Comparison of ENCODE assay signal across 13 cellular contexts in genomic region chr14:95490727-95491451, GRCh38. TPM values are rescaled to one million over a fixed set of nuclear protein-coding genes. Genes with fewer than 3 reads are reported as not detected.
DNase-seq lines count a peak whose midpoint lies in the region; ATAC-seq and TF ChIP-seq lines count a peak whose summit lies in the region.
"Had no signal": no experiment of that assay in that cellular context is flagged by ENCODE, and none has a peak within 500 bp of the region (broad histone marks: within the 10 kb centered on the region; RNA-seq: fewer than 3 reads in every experiment).

No MANE protein-coding gene starts in this region.

- 64 to 100% methylated on average over 1 to 10 of the region's 10 CpGs for WGBS in transverse colon (ENCODE audit: low coverage in 1 of 2), 2 donors

- TF ChIP-seq CTCF in transverse colon (IDR thresholded peaks at IDR 0.05), result peak in 1 of 5 experiments; percentile 55

- no peaks in the 10 kb centered on the region for H3K27me3 ChIP-seq in transverse colon

- H3K27me3 Mint-ChIP-seq in activated T-cell treated with anti-CD3 and anti-CD28 coated beads, Interleukin-2, amount 50 U/mL, for 24 hours, result no peaks in the 10 kb centered on the region
- H3K27me3 Mint-ChIP-seq in dendritic cell treated with granulocyte-macrophage colony-stimulating factor and Interleukin-4, amounts not matched to agents 40 ng/mL and 50 ng/mL, for 4 days, result no peaks in the 10 kb centered on the region
- H3K27me3 Mint-ChIP-seq: activated B cell treated with CpG ODN at 0.5 μM for 24 hours had no signal

- no peak for TF ChIP-seq POLR2A in transverse colon (IDR thresholded peaks at IDR 0.05)

- no peak overlapping the region for H3K4me3 Mint-ChIP-seq in activated T-cell treated with anti-CD3 and anti-CD28 coated beads, Interleukin-2, amount 50 U/mL, for 24 hours
- no peak overlapping the region for H3K4me3 Mint-ChIP-seq in dendritic cell treated with granulocyte-macrophage colony-stimulating factor and Interleukin-4, amounts not matched to agents 40 ng/mL and 50 ng/mL, for 4 days
- H3K4me3 Mint-ChIP-seq: activated B cell treated with CpG ODN at 0.5 μM for 24 hours had no signal

- H3K4me1 ChIP-seq in transverse colon, result peaks cover 35 to 62% (median 51%) of the 10 kb centered on the region in 4 donors

- TF ChIP-seq EP300 in transverse colon (IDR thresholded peaks at IDR 0.05; ENCODE audit: low read depth), result no peak

- no peaks in the 10 kb centered on the region for H3K9me3 ChIP-seq in transverse colon

- H3K27ac ChIP-seq in transverse colon, result peak overlapping the region; percentile 61 to 79 (median 78)

- peaks cover 52% of the 10 kb centered on the region for H3K4me1 Mint-ChIP-seq in activated T-cell treated with anti-CD3 and anti-CD28 coated beads, Interleukin-2, amount 50 U/mL, for 24 hours (ENCODE audit: low read depth)
- H3K4me1 Mint-ChIP-seq in dendritic cell treated with granulocyte-macrophage colony-stimulating factor and Interleukin-4, amounts not matched to agents 40 ng/mL and 50 ng/mL, for 4 days (ENCODE audit: low read depth), result peaks cover 78% of the 10 kb centered on the region

- no peak overlapping the region for H3K4me3 ChIP-seq in transverse colon

- ATAC-seq in left colon (peak; percentile 81), GM21737 (IDR thresholded peaks at IDR 0.05; ENCODE audit: unreplicated experiment) (no peak)

- H3K9me3 Mint-ChIP-seq in activated T-cell treated with anti-CD3 and anti-CD28 coated beads, Interleukin-2, amount 50 U/mL, for 24 hours, result no peaks in the 10 kb centered on the region
- H3K9me3 Mint-ChIP-seq in dendritic cell treated with granulocyte-macrophage colony-stimulating factor and Interleukin-4, amounts not matched to agents 40 ng/mL and 50 ng/mL, for 4 days, result no peaks in the 10 kb centered on the region
- H3K9me3 Mint-ChIP-seq: activated B cell treated with CpG ODN at 0.5 μM for 24 hours had no signal

- intact Hi-C loops in dendritic cell treated with granulocyte-macrophage colony-stimulating factor and Interleukin-4, amounts not matched to agents 40 ng/mL and 50 ng/mL, for 4 days (cut with micrococcal nuclease), result no loop called here
- intact Hi-C loops in left colon (cut with DNase I, micrococcal nuclease), result no loop called here
- intact Hi-C loops in transverse colon (cut with DNase I; ENCODE audit: low total_unique reads), result no loop called here

- peaks cover 28% of the 10 kb centered on the region for H3K36me3 Mint-ChIP-seq in activated T-cell treated with anti-CD3 and anti-CD28 coated beads, Interleukin-2, amount 50 U/mL, for 24 hours (ENCODE audit: low read depth)
- peaks cover 43% of the 10 kb centered on the region for H3K36me3 Mint-ChIP-seq in dendritic cell treated with granulocyte-macrophage colony-stimulating factor and Interleukin-4, amounts not matched to agents 40 ng/mL and 50 ng/mL, for 4 days (ENCODE audit: low read depth)

- H3K27ac Mint-ChIP-seq in activated T-cell treated with anti-CD3 and anti-CD28 coated beads, Interleukin-2, amount 50 U/mL, for 24 hours, result peak overlapping the region; percentile 45
- H3K27ac Mint-ChIP-seq in dendritic cell treated with granulocyte-macrophage colony-stimulating factor and Interleukin-4, amounts not matched to agents 40 ng/mL and 50 ng/mL, for 4 days, result peak overlapping the region; percentile 0
- H3K27ac Mint-ChIP-seq: activated B cell treated with CpG ODN at 0.5 μM for 24 hours had no signal

- DNase-seq in activated T-cell treated with anti-CD3 and anti-CD28 coated beads, Interleukin-2, amount 50 U/mL, for 24 hours, result no peak
- no peak for DNase-seq in activated T-cell treated with anti-CD3 and anti-CD28 coated beads for 4 hours
- DNase-seq in left colon, result peak; percentile 71 to 85
- DNase-seq in transverse colon, result peak; percentile 76
- no peak for DNase-seq in UCSD-AML1 (lab: John Stamatoyannopoulos, UW; ENCODE audit: unreplicated experiment)
- DNase-seq in NCI-H2196 (lab: John Stamatoyannopoulos, UW; ENCODE audit: unreplicated experiment), result no peak
- DNase-seq: activated B cell treated with CpG ODN at 0.5 μM for 24 hours; activated effector memory CD4-positive, alpha-beta T cell treated with anti-CD3 and anti-CD28 coated beads, Interleukin-2, amount 50 U/mL, for 16 hours; cortex of kidney; KG1; stimulated activated CD4-positive, alpha-beta T cell treated with anti-CD3 and anti-CD28 coated beads, Interleukin-12 subunit alpha, Interleukin-12 subunit beta, amount 100 ng/mL, for 4 hours had no signal

- in situ Hi-C loops in transverse colon (cut with MboI; ENCODE audit: low pct_ligation_motif_present in 1 of 4, low pct_unique_long_range_greater_than_20kb in 1 of 4, low sequenced_read_pairs in 3 of 4), result no loop called here

- H3K36me3 ChIP-seq in transverse colon, result no peaks in the 10 kb centered on the region

RNA-seq across cellular contexts. Expression of gene SYNE3, which starts 25.6 kb away (rescaled TPM):
- total RNA-seq in left colon (10 to 100 TPM; 11.6 to 12.1 TPM), transverse colon (10 to 100 TPM in 3 of 4 donors, 1 to 10 TPM in 1; 9.8 to 46.8 (median 13.9) TPM)

RNA-seq across cellular contexts. Expression of gene GLRX5, which starts 44.0 kb away (rescaled TPM):
- total RNA-seq in left colon, result 10 to 100 TPM; 47.4 to 56.4 TPM
- 100 to 1,000 TPM in 1 of 4 donors, 10 to 100 TPM in 3; 11.6 to 177 (median 38.2) TPM for total RNA-seq in transverse colon

Comparison
In these comparisons a context has a peak if more than half of its experiments do, and no peak if none do; other contexts are left out.
1. DNase-seq: peak in left colon (2 of 2) and transverse colon (single experiment); none in activated T-cell treated with anti-CD3 and anti-CD28 coated beads, Interleukin-2, amount 50 U/mL, for 24 hours (single experiment), activated T-cell treated with anti-CD3 and anti-CD28 coated beads for 4 hours (single experiment), UCSD-AML1 (single experiment) and NCI-H2196 (single experiment).